21 cellular contexts compared by ENCODE assay signal in the genomic region with DNA sequence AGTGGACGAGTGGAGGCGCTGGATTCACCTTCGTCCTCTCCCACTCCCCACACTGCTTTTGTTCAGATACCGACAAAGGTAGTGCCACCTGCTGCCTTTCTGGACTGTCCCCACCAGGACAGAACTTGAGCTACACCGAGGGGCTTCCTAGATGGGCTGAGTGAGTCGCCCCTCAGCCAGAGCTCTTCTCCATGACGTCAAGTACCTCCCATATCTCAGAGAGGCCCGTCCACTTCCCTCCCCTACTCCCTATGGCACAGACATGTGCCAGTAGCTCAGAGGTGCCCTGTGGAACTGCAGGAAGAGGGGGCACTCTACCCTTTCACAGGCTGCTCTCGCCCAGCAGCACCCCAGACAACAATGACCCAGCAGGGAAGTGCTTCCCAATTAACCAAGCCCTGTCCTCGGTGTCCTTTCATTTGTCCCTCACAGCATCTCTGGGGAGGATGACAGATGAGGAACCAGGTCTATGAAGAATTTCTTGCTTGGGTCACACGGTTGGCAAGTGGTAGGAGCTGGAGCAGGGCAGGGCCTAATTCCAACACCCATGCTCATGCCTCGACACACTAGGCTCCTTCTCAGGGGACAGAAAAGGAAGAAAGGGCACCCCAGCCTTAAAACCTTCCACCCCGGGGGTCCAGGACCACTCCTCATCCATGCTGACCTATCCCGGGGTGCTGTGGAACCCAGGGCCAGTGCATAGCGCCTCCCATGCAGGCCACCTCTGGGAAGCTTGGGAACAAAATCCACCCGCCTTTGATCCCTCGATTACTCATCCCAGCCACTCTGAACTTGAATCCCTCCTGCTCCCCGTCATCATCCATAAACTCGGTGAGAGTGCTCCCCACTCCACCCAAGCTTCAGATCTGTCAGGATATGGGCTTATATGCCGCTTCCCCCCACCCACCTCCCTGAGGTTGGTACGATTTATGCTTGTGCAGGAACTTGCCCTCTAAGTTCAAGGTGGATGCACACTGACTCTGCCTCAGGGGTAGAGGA. TPM values are rescaled to one million over a fixed set of nuclear protein-coding genes. Genes with fewer than 3 reads are reported as not detected.
A peak's percentile ranks its signal among the peaks of the same experiment; 100 is the strongest.
DNase-seq lines count a peak whose midpoint lies in the region; ATAC-seq, FAIRE-seq and TF ChIP-seq lines count a peak whose summit lies in the region.
"Had no signal": no experiment of that assay in that cellular context is flagged by ENCODE, and none has a peak within 500 bp of the region (broad histone marks: within the 10 kb centered on the region; RNA-seq: fewer than 3 reads in every experiment).

No MANE protein-coding gene starts in this region.

- no peak overlapping the region for H3K9ac ChIP-seq in mesendoderm (ENCODE audit: low read length)
- no peak overlapping the region for H3K9ac ChIP-seq in smooth muscle cell (ENCODE audit: low read depth)

- intact Hi-C loops in activated CD4-positive, alpha-beta T cell treated with anti-CD3 and anti-CD28 coated beads, Interleukin-2, amount 10 ng/mL, durations not matched to agents 24 days and 14 days (cut with micrococcal nuclease), result loop anchor here (10.0 kb wide), 1 partner anchor 68 kb away; no protein-coding TSS in a partner anchor
- intact Hi-C loops in Panc1 (cut with micrococcal nuclease; ENCODE audit: unreplicated experiment) (no loop called here), stomach (cut with DNase I; ENCODE audit: low total_unique reads) (no loop called here)

- no peak overlapping the region for H3K23ac ChIP-seq in mesendoderm (ENCODE audit: low read length)

- H3K36me3 Mint-ChIP-seq in activated CD4-positive, alpha-beta T cell treated with anti-CD3 and anti-CD28 coated beads, Interleukin-2, amount 10 ng/mL, durations not matched to agents 24 days and 14 days (ENCODE audit: low read depth), result no peaks in the 10 kb centered on the region
- peaks cover 3% of the 10 kb centered on the region for H3K36me3 Mint-ChIP-seq in chondrocyte (ENCODE audit: low read depth)
- H3K36me3 Mint-ChIP-seq: CD4-positive, alpha-beta memory T cell; naive thymus-derived CD8-positive, alpha-beta T cell had no signal

- H3K4me3 Mint-ChIP-seq in activated CD4-positive, alpha-beta T cell treated with anti-CD3 and anti-CD28 coated beads, Interleukin-2, amount 10 ng/mL, durations not matched to agents 24 days and 14 days, result no peak overlapping the region
- no peak overlapping the region for H3K4me3 Mint-ChIP-seq in chondrocyte (ENCODE audit: unreplicated experiment)

- BruUV-seq in Panc1 (replicated peaks; lab: Mats Ljungman, UMichigan), result TSS peak; percentile 28

- in situ Hi-C loops in Panc1 (cut with HindIII; ENCODE audit: low pct_unique_long_range_greater_than_20kb, low sequenced_read_pairs), result no loop called here

- H3K27ac Mint-ChIP-seq in activated CD4-positive, alpha-beta T cell treated with anti-CD3 and anti-CD28 coated beads, Interleukin-2, amount 10 ng/mL, durations not matched to agents 24 days and 14 days, result peak overlapping the region; percentile 9
- H3K27ac Mint-ChIP-seq in chondrocyte (ENCODE audit: unreplicated experiment), result no peak overlapping the region
- H3K27ac Mint-ChIP-seq: naive thymus-derived CD8-positive, alpha-beta T cell had no signal

- POLR2A ChIA-PET in Panc1 (lab: Charles Lee), result interaction anchor here (0.6 kb wide), 1 partner anchor 8 kb away, joined by 8 read pairs; no protein-coding TSS in a partner anchor

- H4K20me1 ChIP-seq in smooth muscle cell (ENCODE audit: low read depth), result no peaks in the 10 kb centered on the region

- no peak for ATAC-seq in Panc1
- ATAC-seq: naive thymus-derived CD8-positive, alpha-beta T cell had no signal

- peaks cover 16% of the 10 kb centered on the region for H3K4me1 ChIP-seq in Panc1 (ENCODE audit: control insufficient read depth, insufficient read depth, low read length)
- peaks cover 10% of the 10 kb centered on the region for H3K4me1 ChIP-seq in mesendoderm (ENCODE audit: control insufficient read depth, low read depth, low read length)
- H3K4me1 ChIP-seq in stomach, result peaks cover 12 to 33% (median 21%) of the 10 kb centered on the region in 4 donors
- no peaks in the 10 kb centered on the region for H3K4me1 ChIP-seq in smooth muscle cell (ENCODE audit: low read depth)

- no peak overlapping the region for H3K4ac ChIP-seq in mesendoderm (ENCODE audit: low read depth, low read length)

- no peak overlapping the region for H4K8ac ChIP-seq in mesendoderm (ENCODE audit: low read depth, low read length)

- TF ChIP-seq CTCF in Panc1 (IDR thresholded peaks at IDR 0.05) (no peak), stomach (IDR thresholded peaks at IDR 0.05) (no peak), smooth muscle cell (IDR thresholded peaks at IDR 0.05; ENCODE audit: borderline replicate concordance, insufficient read depth, poor library complexity, severe bottlenecking) (no peak), chondrocyte (IDR thresholded peaks at IDR 0.05) (no peak)

- H2BK5ac ChIP-seq in mesendoderm (ENCODE audit: low read length), result no peak overlapping the region

- no CpG with 5 or more reads among the region's 21 CpGs for WGBS in mesendoderm (ENCODE audit: extremely low coverage, insufficient coverage, low lambda C conversion rate)
- 89 to 92% (median 91%) methylated on average over 18 to 21 of the region's 21 CpGs for WGBS in stomach, 5 donors
- WGBS in smooth muscle cell (ENCODE audit: low lambda C conversion rate), result 84% methylated on average over 21 of the region's 21 CpGs

- TF ChIP-seq EP300 in stomach (IDR thresholded peaks at IDR 0.05), result no peak

- H3K36me3 ChIP-seq in Panc1 (ENCODE audit: control insufficient read depth, insufficient read depth, low read length) (no peaks in the 10 kb centered on the region), mesendoderm (ENCODE audit: control insufficient read depth, insufficient read depth, low read length) (peaks cover 20% of the 10 kb centered on the region), stomach (no peaks in the 10 kb centered on the region), smooth muscle cell (ENCODE audit: low read depth) (no peaks in the 10 kb centered on the region)
- H3K36me3 ChIP-seq: upper lobe of left lung had no signal

- H3K4me3 ChIP-seq in Panc1 (ENCODE audit: low read depth in 2 of 2, low read length in 2 of 2) (no peak overlapping the region), mesendoderm (ENCODE audit: low read length) (no peak overlapping the region), stomach (no peak overlapping the region), smooth muscle cell (no peak overlapping the region)
- H3K4me3 ChIP-seq: upper lobe of left lung had no signal

- H3K27me3 Mint-ChIP-seq in activated CD4-positive, alpha-beta T cell treated with anti-CD3 and anti-CD28 coated beads, Interleukin-2, amount 10 ng/mL, durations not matched to agents 24 days and 14 days, result peaks cover 27% of the 10 kb centered on the region
- H3K27me3 Mint-ChIP-seq in chondrocyte (ENCODE audit: low read depth), result no peaks in the 10 kb centered on the region

- H2AK5ac ChIP-seq in mesendoderm (ENCODE audit: low read length), result no peak overlapping the region

- TF ChIP-seq POLR2A in stomach (IDR thresholded peaks at IDR 0.05), result no peak
- no peak for TF ChIP-seq POLR2A in H54 (IDR thresholded peaks at IDR 0.05; ENCODE audit: low read depth, low read length)

- H3K9me3 ChIP-seq in Panc1 (ENCODE audit: control insufficient read depth, insufficient read depth, low read depth, low read length), result no peaks in the 10 kb centered on the region
- H3K9me3 ChIP-seq in stomach, result no peaks in the 10 kb centered on the region
- H3K9me3 ChIP-seq in smooth muscle cell (replicated peaks; ENCODE audit: low read depth), result no peaks in the 10 kb centered on the region
- H3K9me3 ChIP-seq: upper lobe of left lung had no signal

- no peak overlapping the region for H3K4me2 ChIP-seq in mesendoderm (ENCODE audit: low read length)
- no peak overlapping the region for H3K4me2 ChIP-seq in smooth muscle cell

- no peak overlapping the region for H3K18ac ChIP-seq in mesendoderm (ENCODE audit: low read length)

- H4K5ac ChIP-seq in mesendoderm (ENCODE audit: low read length), result no peak overlapping the region

- CTCF ChIA-PET in Panc1 (lab: Charles Lee), result no interaction called here

- H2BK120ac ChIP-seq in mesendoderm (ENCODE audit: low read depth, low read length), result no peak overlapping the region

- no peaks in the 10 kb centered on the region for H3K9me3 Mint-ChIP-seq in activated CD4-positive, alpha-beta T cell treated with anti-CD3 and anti-CD28 coated beads, Interleukin-2, amount 10 ng/mL, durations not matched to agents 24 days and 14 days
- H3K9me3 Mint-ChIP-seq in chondrocyte (ENCODE audit: low read depth), result no peaks in the 10 kb centered on the region
- H3K9me3 Mint-ChIP-seq: CD4-positive, alpha-beta memory T cell; naive thymus-derived CD8-positive, alpha-beta T cell had no signal

- H3K79me2 ChIP-seq in mesendoderm (ENCODE audit: control insufficient read depth, insufficient read depth, low read length) (peaks cover 18% of the 10 kb centered on the region), smooth muscle cell (ENCODE audit: low read depth) (no peaks in the 10 kb centered on the region)

- no peak overlapping the region for H2BK15ac ChIP-seq in mesendoderm (replicated peaks; ENCODE audit: low read depth)

- H3K56ac ChIP-seq in mesendoderm (ENCODE audit: low read length), result peak overlapping the region; percentile 39

- H3K4me1 Mint-ChIP-seq in activated CD4-positive, alpha-beta T cell treated with anti-CD3 and anti-CD28 coated beads, Interleukin-2, amount 10 ng/mL, durations not matched to agents 24 days and 14 days, result peaks cover 4% of the 10 kb centered on the region
- peaks cover 29% of the 10 kb centered on the region for H3K4me1 Mint-ChIP-seq in chondrocyte (ENCODE audit: low read depth)

- DNase-seq in activated CD4-positive, alpha-beta T cell treated with anti-CD3 and anti-CD28 coated beads, Interleukin-2, amount 10 ng/mL, durations not matched to agents 24 days and 14 days, result no peak
- no peak for DNase-seq in activated CD4-positive, alpha-beta T cell treated with anti-CD3 and anti-CD28 coated beads, Interleukin-2, amount 50 U/mL, for 48 hours
- DNase-seq in Panc1 (ENCODE audit: low read depth, low spot score), result no peak
- no peak for DNase-seq in mesendoderm
- peak; percentile 18 for DNase-seq in stomach
- no peak for DNase-seq in smooth muscle cell (lab: John Stamatoyannopoulos, UW; ENCODE audit: unreplicated experiment)
- no peak for DNase-seq in chondrocyte (ENCODE audit: low spot score)
- DNase-seq in H54 (ENCODE audit: insufficient read length, low spot score), result no peak
- DNase-seq: activated CD4-positive, alpha-beta T cell treated with anti-CD3 and anti-CD28 coated beads, Interleukin-2, amount 50 U/mL, for 1 hour; activated effector memory CD4-positive, alpha-beta T cell treated with anti-CD3 and anti-CD28 coated beads, Interleukin-2, amount 50 U/mL, for 16 hours; activated T-cell treated with anti-CD3 and anti-CD28 coated beads for 4 hours; CD4-positive, alpha-beta memory T cell; DMS53; GDM1; NCI-H1105; NCI-H1930; T1000 had no signal

- H3K27ac ChIP-seq in Panc1 (ENCODE audit: low read length) (no peak overlapping the region), mesendoderm (ENCODE audit: low read depth, low read length) (no peak overlapping the region), stomach (no peak overlapping the region), smooth muscle cell (ENCODE audit: low read depth) (no peak overlapping the region)
- H3K27ac ChIP-seq: epithelial cell of prostate, HL-60, upper lobe of left lung had no signal

- no peaks in the 10 kb centered on the region for H3F3A ChIP-seq in smooth muscle cell (ENCODE audit: low read depth)

- H3K79me1 ChIP-seq in mesendoderm (ENCODE audit: low read length), result peaks cover 39% of the 10 kb centered on the region

- no peak for FAIRE-seq in H54 (lab: Jason Lieb, UNC)

- H2AFZ ChIP-seq in smooth muscle cell (ENCODE audit: low read depth), result no peak overlapping the region

- no peaks in the 10 kb centered on the region for H3K27me3 ChIP-seq in Panc1 (ENCODE audit: control insufficient read depth, insufficient read depth, low read length)
- no peaks in the 10 kb centered on the region for H3K27me3 ChIP-seq in mesendoderm (ENCODE audit: insufficient read depth, low read length, poor library complexity)
- H3K27me3 ChIP-seq in stomach, result peaks cover 0 to 29% (median 6%) of the 10 kb centered on the region in 3 donors
- H3K27me3 ChIP-seq in smooth muscle cell (ENCODE audit: low read depth), result no peaks in the 10 kb centered on the region

RNA-seq across cellular contexts. Expression of a gene that starts 51.7 kb away (rescaled TPM):
- total RNA-seq in activated CD4-positive, alpha-beta T cell treated with anti-CD3 and anti-CD28 coated beads, Interleukin-2, amount 10 ng/mL, durations not matched to agents 24 days and 14 days, result 0.05 and 0.07 TPM in 2 replicates
- total RNA-seq in Panc1 (2021; ENCODE audit: unreplicated experiment) (3.4 TPM), stomach (under 1 TPM in 3 of 5 donors, not detected in 2; 0.14 to 0.55 (median 0.29) TPM), smooth muscle cell (6.2 and 6.5 TPM in 2 replicates), chondrocyte (4.1 to 5.2 TPM (median 4.9 TPM) in 3 replicates)
- 2.9 TPM for polyA plus RNA-seq in Panc1 (2012; ENCODE audit: insufficient read length)
- 50.0 TPM for polyA plus RNA-seq in mesendoderm (2013, experiment 1 of 2)
- polyA plus RNA-seq in mesendoderm (2013, experiment 2 of 2), result 49.3 TPM
- polyA plus RNA-seq in stomach (under 1 TPM; 0.31 to 0.73 (median 0.37) TPM), smooth muscle cell (2.9 and 6.4 TPM in 2 replicates)
- total RNA-seq: CD4-positive, alpha-beta memory T cell; naive thymus-derived CD8-positive, alpha-beta T cell had no signal
- polyA plus RNA-seq: CD4-positive, alpha-beta memory T cell; naive thymus-derived CD8-positive, alpha-beta T cell had no signal
